In the genomic region with DNA sequence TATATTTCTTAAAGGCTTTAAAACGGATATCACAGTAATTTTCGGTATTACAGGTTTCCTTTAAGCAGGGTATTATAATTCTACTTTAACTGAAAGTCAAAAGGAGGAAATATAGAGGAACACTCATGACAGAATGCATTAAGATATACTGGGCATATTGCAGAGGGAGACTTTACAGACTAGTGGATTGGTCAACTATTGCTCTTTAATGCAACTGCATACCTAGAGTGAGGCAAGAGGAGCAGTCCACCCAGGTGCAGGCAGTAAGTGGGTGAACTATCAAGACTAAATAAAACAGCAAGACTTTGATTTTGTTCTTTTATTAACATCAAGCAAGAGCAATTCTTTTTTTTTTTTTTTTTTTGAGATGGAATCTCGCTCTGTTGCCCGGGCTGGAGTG, we compare ENCODE assay signal across 22 cellular contexts.
DNase-seq lines count a peak whose midpoint lies in the region; ATAC-seq and TF ChIP-seq lines count a peak whose summit lies in the region.
"Had no signal": no experiment of that assay in that cellular context is flagged by ENCODE, and none has a peak within 500 bp of the region (broad histone marks: within the 10 kb centered on the region; RNA-seq: fewer than 3 reads in every experiment).

No MANE protein-coding gene starts in this region.

- TF ChIP-seq CTCF in nephron progenitor cell (IDR thresholded peaks at IDR 0.05), result no peak

- no peaks in the 10 kb centered on the region for H3K27me3 Mint-ChIP-seq in T-helper 2 cell treated with Interferon-gamma antibody and Interleukin-4, amounts not matched to agents 5 μg/mL and 100 μg/mL, for 36 hours (ENCODE audit: low read depth)
- H3K27me3 Mint-ChIP-seq in effector memory CD8-positive, alpha-beta T cell, result no peaks in the 10 kb centered on the region
- H3K27me3 Mint-ChIP-seq in nephron progenitor cell (ENCODE audit: low read depth, poor library complexity), result no peaks in the 10 kb centered on the region
- H3K27me3 Mint-ChIP-seq: IgD-negative memory B cell had no signal

- H3K27ac Mint-ChIP-seq in T-helper 2 cell treated with Interferon-gamma antibody and Interleukin-4, amounts not matched to agents 5 μg/mL and 100 μg/mL, for 36 hours, result peak overlapping the region; percentile 8
- peak overlapping the region; percentile 11 to 17 for H3K27ac Mint-ChIP-seq in effector memory CD8-positive, alpha-beta T cell
- H3K27ac Mint-ChIP-seq in nephron progenitor cell, result peak overlapping the region; percentile 64

- H3K9me3 Mint-ChIP-seq in T-helper 2 cell treated with Interferon-gamma antibody and Interleukin-4, amounts not matched to agents 5 μg/mL and 100 μg/mL, for 36 hours, result no peaks in the 10 kb centered on the region
- no peaks in the 10 kb centered on the region for H3K9me3 Mint-ChIP-seq in effector memory CD8-positive, alpha-beta T cell
- H3K9me3 Mint-ChIP-seq in nephron progenitor cell, result peaks cover 24% of the 10 kb centered on the region
- H3K9me3 Mint-ChIP-seq: IgD-negative memory B cell had no signal

- no peak for DNase-seq in T-helper 2 cell treated with Interferon-gamma antibody and Interleukin-4, amounts not matched to agents 5 μg/mL and 100 μg/mL, for 36 hours (ENCODE audit: low spot score)
- DNase-seq in T-helper 2 cell (no peak), MV-4-11 (lab: John Stamatoyannopoulos, UW) (peak; percentile 12), nephron progenitor cell (no peak), D341Med (ENCODE audit: low spot score) (no peak)
- DNase-seq in effector memory CD8-positive, alpha-beta T cell, result no peak
- DNase-seq: 8988T, DMS79, Kasumi-1, MG63, NCI-H1092 treated with DMSO at 0.1 percent for 48 hours, NCI-H146, NCI-H2029, NCI-H226, NCI-H510A treated with DMSO at 0.1 percent for 48 hours, NCI-H748 treated with DMSO at 0.1 percent for 48 hours had no signal

- H3K36me3 Mint-ChIP-seq in T-helper 2 cell treated with Interferon-gamma antibody and Interleukin-4, amounts not matched to agents 5 μg/mL and 100 μg/mL, for 36 hours (ENCODE audit: low read depth), result peaks cover 8% of the 10 kb centered on the region
- H3K36me3 Mint-ChIP-seq in effector memory CD8-positive, alpha-beta T cell (ENCODE audit: insufficient read depth), result peaks cover 7% of the 10 kb centered on the region
- peaks cover 78% of the 10 kb centered on the region for H3K36me3 Mint-ChIP-seq in nephron progenitor cell (ENCODE audit: low read depth)
- H3K36me3 Mint-ChIP-seq: IgD-negative memory B cell had no signal

- H3K4me1 Mint-ChIP-seq in T-helper 2 cell treated with Interferon-gamma antibody and Interleukin-4, amounts not matched to agents 5 μg/mL and 100 μg/mL, for 36 hours (ENCODE audit: low read depth), result peaks cover 32% of the 10 kb centered on the region
- H3K4me1 Mint-ChIP-seq in effector memory CD8-positive, alpha-beta T cell (ENCODE audit: low read depth in 2 of 2), result peaks cover 42 to 68% of the 10 kb centered on the region in 2 donors
- H3K4me1 Mint-ChIP-seq in nephron progenitor cell, result peaks cover 8% of the 10 kb centered on the region

- no peak for ATAC-seq in effector memory CD8-positive, alpha-beta T cell (replicated peaks)
- ATAC-seq in GM19463 (IDR thresholded peaks at IDR 0.05; ENCODE audit: unreplicated experiment) (no peak), HG02884 (IDR thresholded peaks at IDR 0.05; ENCODE audit: unreplicated experiment) (no peak)
- ATAC-seq: Panc1, SK-N-SH treated with all-trans-retinoic acid at 6 μM for 48 hours had no signal

- H3K4me3 Mint-ChIP-seq in T-helper 2 cell treated with Interferon-gamma antibody and Interleukin-4, amounts not matched to agents 5 μg/mL and 100 μg/mL, for 36 hours, result no peak overlapping the region
- H3K4me3 Mint-ChIP-seq in effector memory CD8-positive, alpha-beta T cell, result peak overlapping the region in 1 of 2 donors; percentile 28
- H3K4me3 Mint-ChIP-seq in nephron progenitor cell, result no peak overlapping the region
- H3K4me3 Mint-ChIP-seq: CD14-positive monocyte had no signal

Comparison
In these comparisons a context has a peak if more than half of its experiments do, and no peak if none do; other contexts are left out.
1. H3K27ac Mint-ChIP-seq: peak in every context shown above with its lines; median percentile 64 in nephron progenitor cell; 14 in effector memory CD8-positive, alpha-beta T cell; 8 in T-helper 2 cell treated with Interferon-gamma antibody and Interleukin-4, amounts not matched to agents 5 μg/mL and 100 μg/mL, for 36 hours.